18 cellular contexts compared by ENCODE assay signal in the genomic region with DNA sequence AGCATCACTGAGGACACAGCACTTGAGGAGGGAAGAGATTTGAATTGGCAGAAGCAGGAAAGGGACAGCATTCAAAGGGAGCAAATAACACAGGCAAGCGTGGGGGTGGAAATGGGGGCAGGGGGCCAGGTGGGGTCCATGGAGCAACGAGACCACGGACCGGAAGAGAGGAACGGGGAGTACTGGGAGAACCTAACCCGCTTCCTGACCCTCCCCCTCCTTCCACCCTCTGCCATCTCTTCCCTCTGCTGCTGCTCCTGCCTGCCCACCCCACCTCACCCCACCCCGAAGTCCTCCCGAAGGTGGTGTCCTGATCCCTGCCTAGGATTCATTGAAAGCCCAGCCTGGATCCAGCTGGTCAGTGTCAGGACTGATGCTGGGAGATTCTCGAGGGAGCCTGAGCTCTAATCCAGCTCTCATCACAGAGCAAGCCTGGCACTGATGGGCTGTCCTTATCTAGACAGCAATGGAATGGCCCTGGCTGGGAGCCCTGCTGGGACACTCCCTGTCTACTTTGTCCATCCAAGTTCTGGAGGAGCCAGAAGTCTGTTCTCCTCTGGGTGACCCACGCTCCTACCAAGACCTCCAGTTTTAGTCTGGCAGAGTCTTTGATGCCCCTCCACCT.
"Had no signal": no experiment of that assay in that cellular context is flagged by ENCODE, and none has a peak within 500 bp of the region (broad histone marks: within the 10 kb centered on the region; RNA-seq: fewer than 3 reads in every experiment).

No MANE protein-coding gene starts in this region.

- H3K4me1 ChIP-seq: adrenal gland, gastroesophageal sphincter, left lung, sigmoid colon, stomach had no signal

- H3K4me3 Mint-ChIP-seq: activated naive CD4-positive, alpha-beta T cell treated with anti-CD3 and anti-CD28 coated beads, Interleukin-2, amount 50 U/mL, for 24 hours; activated T-cell treated with anti-CD3 and anti-CD28 coated beads, Interleukin-2, amount 50 U/mL, for 4 hours; memory B cell; natural killer cell had no signal

- H3K27ac Mint-ChIP-seq: activated naive CD4-positive, alpha-beta T cell treated with anti-CD3 and anti-CD28 coated beads, Interleukin-2, amount 50 U/mL, for 24 hours; memory B cell; natural killer cell had no signal

- H3K9me3 ChIP-seq: adrenal gland had no signal

- FAIRE-seq: endometrium had no signal

- ATAC-seq: activated CD4-positive, CD25-positive, alpha-beta regulatory T cell treated with anti-CD3 and anti-CD28 coated beads, Interleukin-2, amount 50 U/mL, for 24 hours; activated T-cell treated with anti-CD3 and anti-CD28 coated beads, Interleukin-2, amount 50 U/mL, for 4 hours; gastroesophageal sphincter; left lung; natural killer cell had no signal

- H3K36me3 ChIP-seq: adrenal gland, gastroesophageal sphincter, heart right ventricle, left lung, sigmoid colon, stomach, thoracic aorta had no signal

- DNase-seq: activated CD4-positive, alpha-beta T cell treated with anti-CD3 and anti-CD28 coated beads, Interleukin-2, amount 50 U/mL, for 1 hour; activated effector memory CD4-positive, alpha-beta T cell treated with anti-CD3 and anti-CD28 coated beads, Interleukin-2, amount 50 U/mL, for 16 hours; activated T-cell treated with anti-CD3 and anti-CD28 coated beads, Interleukin-2, amount 50 U/mL, for 4 hours; dorsolateral prefrontal cortex; heart right ventricle; left lung; natural killer cell; occipital lobe; sigmoid colon; stimulated activated CD4-positive, alpha-beta T cell treated with anti-CD3 and anti-CD28 coated beads, Interleukin-1b, Interleukin-23, amount 100 ng/mL, for 48 hours; stomach had no signal

- H3K27ac ChIP-seq: adrenal gland, gastroesophageal sphincter, heart right ventricle, left lung, sigmoid colon, stomach, thoracic aorta had no signal

- H3K27me3 ChIP-seq: adrenal gland, dorsolateral prefrontal cortex had no signal

- H3K9me3 Mint-ChIP-seq: activated naive CD4-positive, alpha-beta T cell treated with anti-CD3 and anti-CD28 coated beads, Interleukin-2, amount 50 U/mL, for 24 hours; natural killer cell had no signal

- H3K4me1 Mint-ChIP-seq: activated naive CD4-positive, alpha-beta T cell treated with anti-CD3 and anti-CD28 coated beads, Interleukin-2, amount 50 U/mL, for 24 hours; memory B cell had no signal

- H3K36me3 Mint-ChIP-seq: activated naive CD4-positive, alpha-beta T cell treated with anti-CD3 and anti-CD28 coated beads, Interleukin-2, amount 50 U/mL, for 24 hours; memory B cell; natural killer cell had no signal

- H3K4me3 ChIP-seq: adrenal gland, dorsolateral prefrontal cortex, gastroesophageal sphincter, heart right ventricle, left lung, sigmoid colon, stomach, thoracic aorta had no signal
